In the genomic region with DNA sequence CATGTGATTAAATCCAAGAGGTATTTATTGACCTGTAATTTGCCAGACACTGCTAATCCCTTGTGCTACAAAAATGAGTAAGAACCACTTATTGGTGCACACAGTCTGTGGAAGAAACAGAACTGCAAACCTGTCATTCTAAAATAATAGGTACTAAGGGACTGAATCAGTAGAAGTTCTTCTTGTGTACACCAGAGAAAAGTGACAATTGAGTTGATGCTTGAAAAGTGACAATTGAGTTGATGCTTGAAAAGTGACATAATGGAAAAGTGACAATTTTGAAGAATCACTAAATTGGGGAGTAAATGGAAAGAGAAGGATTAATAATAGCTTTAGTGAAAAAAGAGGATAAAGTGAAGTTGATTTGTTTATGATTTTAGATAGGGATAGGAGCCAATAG, we compare ENCODE assay signal across 16 cellular contexts. TPM values are rescaled to one million over a fixed set of nuclear protein-coding genes. Genes with fewer than 3 reads are reported as not detected.
"Had no signal": no experiment of that assay in that cellular context is flagged by ENCODE, and none has a peak within 500 bp of the region (broad histone marks: within the 10 kb centered on the region; RNA-seq: fewer than 3 reads in every experiment).

No MANE protein-coding gene starts in this region.

- H3K9me3 ChIP-seq: ascending aorta, breast epithelium, gastroesophageal sphincter, heart right ventricle, lower lobe of right lung, tibial artery had no signal

- ATAC-seq: gastroesophageal sphincter; heart right ventricle; left cardiac atrium; lower lobe of right lung; SK-N-SH treated with all-trans-retinoic acid at 6 μM for 48 hours; stimulated activated memory B cell treated with anti-CD40 and anti-IgM and Interleukin-4, amounts not matched to agents 10 μg/mL and 1 μg/mL and 100 μg/mL, for 72 hours had no signal

- H3K4me1 Mint-ChIP-seq: activated B cell treated with CpG ODN at 0.5 μM for 24 hours; activated CD4-positive, alpha-beta T cell treated with anti-CD3 and anti-CD28 coated beads, Interleukin-2, amount 10 ng/mL, durations not matched to agents 7 days and 5 days; stimulated activated memory B cell treated with anti-CD40 and anti-IgM and Interleukin-4, amounts not matched to agents 10 μg/mL and 1 μg/mL and 100 μg/mL, for 72 hours had no signal

- H3K4me3 Mint-ChIP-seq: activated B cell treated with CpG ODN at 0.5 μM for 24 hours; activated CD4-positive, alpha-beta T cell treated with anti-CD3 and anti-CD28 coated beads, Interleukin-2, amount 10 ng/mL, durations not matched to agents 7 days and 5 days; stimulated activated memory B cell treated with anti-CD40 and anti-IgM and Interleukin-4, amounts not matched to agents 10 μg/mL and 1 μg/mL and 100 μg/mL, for 72 hours had no signal

- H3K4me3 ChIP-seq: ascending aorta, breast epithelium, gastroesophageal sphincter, heart right ventricle, lower lobe of right lung, tibial artery had no signal

- H3K27ac ChIP-seq: breast epithelium, gastroesophageal sphincter, lower lobe of right lung, tibial artery had no signal

- DNase-seq: activated B cell treated with CpG ODN at 0.5 μM for 24 hours; activated CD4-positive, alpha-beta T cell treated with anti-CD3 and anti-CD28 coated beads, Interleukin-2, amount 10 ng/mL, durations not matched to agents 7 days and 5 days; activated gamma-delta T cell treated with Interleukin-2 at 50 U/mL for 16 hours; heart right ventricle; left cardiac atrium; lower lobe of right lung; midbrain; nucleus accumbens; posterior cingulate gyrus; T-helper 2 cell; tibial artery had no signal

- H3K27ac Mint-ChIP-seq: activated B cell treated with CpG ODN at 0.5 μM for 24 hours; activated CD4-positive, alpha-beta T cell treated with anti-CD3 and anti-CD28 coated beads, Interleukin-2, amount 10 ng/mL, durations not matched to agents 7 days and 5 days; stimulated activated memory B cell treated with anti-CD40 and anti-IgM and Interleukin-4, amounts not matched to agents 10 μg/mL and 1 μg/mL and 100 μg/mL, for 72 hours had no signal

- H3K4me1 ChIP-seq: ascending aorta, breast epithelium, gastroesophageal sphincter, lower lobe of right lung, tibial artery had no signal

- H3K9me3 Mint-ChIP-seq: activated B cell treated with CpG ODN at 0.5 μM for 24 hours; activated CD4-positive, alpha-beta T cell treated with anti-CD3 and anti-CD28 coated beads, Interleukin-2, amount 10 ng/mL, durations not matched to agents 7 days and 5 days; stimulated activated memory B cell treated with anti-CD40 and anti-IgM and Interleukin-4, amounts not matched to agents 10 μg/mL and 1 μg/mL and 100 μg/mL, for 72 hours had no signal

- H3K27me3 ChIP-seq: ascending aorta, breast epithelium, gastroesophageal sphincter, heart right ventricle, tibial artery had no signal

- H3K27me3 Mint-ChIP-seq: activated B cell treated with CpG ODN at 0.5 μM for 24 hours; activated CD4-positive, alpha-beta T cell treated with anti-CD3 and anti-CD28 coated beads, Interleukin-2, amount 10 ng/mL, durations not matched to agents 7 days and 5 days; stimulated activated memory B cell treated with anti-CD40 and anti-IgM and Interleukin-4, amounts not matched to agents 10 μg/mL and 1 μg/mL and 100 μg/mL, for 72 hours had no signal

RNA-seq across cellular contexts. Expression of a gene that starts 56.4 kb away (rescaled TPM):
- total RNA-seq: activated B cell treated with CpG ODN at 0.5 μM for 24 hours; activated CD4-positive, alpha-beta T cell treated with anti-CD3 and anti-CD28 coated beads, Interleukin-2, amount 10 ng/mL, durations not matched to agents 7 days and 5 days had no signal
